ENCODE assay signal across 15 cellular contexts in the genomic region with DNA sequence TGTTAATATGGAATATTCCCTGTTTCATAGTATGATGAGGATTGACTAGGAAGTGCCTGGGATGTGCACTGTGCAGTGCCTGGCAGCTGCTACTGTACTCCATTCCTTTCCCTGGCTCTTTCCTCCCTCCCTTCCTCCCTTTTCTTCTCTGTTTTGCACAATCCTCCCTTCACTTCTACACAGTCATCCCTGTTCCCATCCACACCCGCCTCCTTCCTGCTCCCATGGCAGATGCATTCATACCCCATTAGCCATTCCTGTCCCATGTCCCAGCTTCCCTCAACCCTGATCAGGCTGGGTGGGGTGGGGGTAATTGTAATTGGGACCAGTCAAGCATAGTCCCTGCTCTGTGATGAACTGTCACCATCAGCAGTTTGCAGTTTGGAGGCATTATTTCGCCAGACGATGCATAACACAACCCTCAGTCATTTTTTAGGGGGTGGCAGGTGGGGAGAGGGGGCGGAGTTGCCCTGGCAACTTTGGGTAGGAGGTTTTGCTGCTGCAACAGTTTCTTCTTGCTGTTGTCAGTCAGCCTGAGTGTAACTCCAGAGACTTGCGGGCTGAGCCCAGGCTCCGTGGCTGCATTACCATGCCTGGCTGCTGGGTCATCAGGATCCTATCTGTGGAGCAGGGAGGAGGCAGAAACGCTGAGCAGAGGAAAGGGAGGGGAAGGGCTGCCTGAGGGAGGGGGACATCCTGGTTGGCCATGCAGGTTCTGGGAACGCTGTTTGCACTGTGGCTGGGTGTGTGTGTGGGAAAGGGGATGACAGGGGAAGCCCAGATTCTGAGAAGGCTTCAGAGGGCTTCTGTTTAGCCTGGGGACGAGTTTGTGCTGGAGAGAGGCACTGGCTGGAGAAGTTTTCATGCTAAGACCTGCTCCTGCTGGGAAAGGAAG. TPM values are rescaled to one million over a fixed set of nuclear protein-coding genes. Genes with fewer than 3 reads are reported as not detected.
DNase-seq lines count a peak whose midpoint lies in the region; ATAC-seq and TF ChIP-seq lines count a peak whose summit lies in the region.
"Had no signal": no experiment of that assay in that cellular context is flagged by ENCODE, and none has a peak within 500 bp of the region (broad histone marks: within the 10 kb centered on the region; RNA-seq: fewer than 3 reads in every experiment).

No MANE protein-coding gene starts in this region.

- H3K4me1 ChIP-seq in hepatocyte (ENCODE audit: insufficient read depth): peaks cover 3% of the 10 kb centered on the region
- H3K4me1 ChIP-seq: lower lobe of right lung had no signal

- WGBS in hepatocyte (ENCODE audit: low lambda C conversion rate, missing lambda C conversion rate): 64% methylated on average over 7 of the region's 9 CpGs

- no peak overlapping the region for H2AFZ ChIP-seq in hepatocyte
- H2AFZ ChIP-seq: PC-9 had no signal

- H3K27ac ChIP-seq in hepatocyte: no peak overlapping the region
- H3K27ac ChIP-seq: lower lobe of right lung, PC-9 had no signal

- H3K36me3 ChIP-seq in hepatocyte (replicated peaks; ENCODE audit: insufficient read depth, low read depth): no peaks in the 10 kb centered on the region
- H3K36me3 ChIP-seq: lower lobe of right lung had no signal

- ATAC-seq in HG03045 (IDR thresholded peaks at IDR 0.05; ENCODE audit: unreplicated experiment) (no peak), GM19023 (IDR thresholded peaks at IDR 0.05; ENCODE audit: unreplicated experiment) (no peak), HG03432 (IDR thresholded peaks at IDR 0.05; ENCODE audit: unreplicated experiment) (no peak)
- ATAC-seq: lower lobe of right lung had no signal

- DNase-seq in GM03348 (ENCODE audit: low spot score) (peak; percentile 50), amniotic epithelial cell (ENCODE audit: low read depth) (peak; percentile 71), hepatocyte (ENCODE audit: low spot score) (peak; percentile 33), posterior cingulate gyrus (peak in 8 of 10 donors; percentile 47 to 93 (median 64)), NCI-H345 (lab: John Stamatoyannopoulos, UW) (no peak)
- DNase-seq: activated CD4-positive, alpha-beta T cell treated with anti-CD3 and anti-CD28 coated beads for 48 hours; lower lobe of right lung; PC-9; stimulated activated CD4-positive, alpha-beta T cell treated with anti-CD3 and anti-CD28 coated beads, Interleukin-1b, Interleukin-23, amount 100 ng/mL, for 48 hours had no signal

- H3K9me3 ChIP-seq in hepatocyte (ENCODE audit: low read depth): no peaks in the 10 kb centered on the region
- H3K9me3 ChIP-seq: lower lobe of right lung had no signal

- intact Hi-C loops in posterior cingulate gyrus (cut with DNase I): no loop called here

- H4K20me1 ChIP-seq in hepatocyte (ENCODE audit: insufficient read depth, poor library complexity, severe bottlenecking): no peaks in the 10 kb centered on the region

- no peaks in the 10 kb centered on the region for H3K9me2 ChIP-seq in hepatocyte (replicated peaks; ENCODE audit: insufficient read depth)

- H3K79me2 ChIP-seq in hepatocyte: no peaks in the 10 kb centered on the region

- H3K4me2 ChIP-seq in hepatocyte: no peak overlapping the region
- H3K4me2 ChIP-seq: PC-9 had no signal

- H3K27me3 ChIP-seq in hepatocyte: no peaks in the 10 kb centered on the region

- TF ChIP-seq CTCF in hepatocyte (IDR thresholded peaks at IDR 0.05; ENCODE audit: poor library complexity): no peak

- no peak overlapping the region for H3K4me3 ChIP-seq in hepatocyte
- H3K4me3 ChIP-seq: lower lobe of right lung, PC-9 had no signal

RNA-seq across cellular contexts. Expression of gene KRT84, which starts 4.1 kb away (rescaled TPM):
- not detected in 2 replicates for total RNA-seq in hepatocyte
- not detected in 2 replicates for polyA plus RNA-seq in hepatocyte
- total RNA-seq: activated T-helper 1 cell treated with anti-CD3 and anti-CD28 coated beads, Interleukin-12 subunit alpha, Interleukin-12 subunit beta, Interleukin-2, Interleukin-4 antibody, amounts not matched to agents 30 ng/mL and 10 ng/mL and 1 ng/mL, durations not matched to agents 14 hours and 24 hours and 36 hours; endothelial cell of umbilical vein; HT1080; lower lobe of right lung; PC-9 had no signal
- polyA plus RNA-seq: endothelial cell of umbilical vein had no signal

RNA-seq across cellular contexts. Expression of gene KRT82, which starts 16.6 kb away (rescaled TPM):
- total RNA-seq in hepatocyte: not detected in 2 replicates
- polyA plus RNA-seq in hepatocyte: not detected in 2 replicates
- total RNA-seq: activated T-helper 1 cell treated with anti-CD3 and anti-CD28 coated beads, Interleukin-12 subunit alpha, Interleukin-12 subunit beta, Interleukin-2, Interleukin-4 antibody, amounts not matched to agents 30 ng/mL and 10 ng/mL and 1 ng/mL, durations not matched to agents 14 hours and 24 hours and 36 hours; endothelial cell of umbilical vein; HT1080; lower lobe of right lung; PC-9 had no signal
- polyA plus RNA-seq: endothelial cell of umbilical vein had no signal

RNA-seq across cellular contexts. Expression of gene KRT85, which starts 22.3 kb away (rescaled TPM):
- not detected in 2 replicates for total RNA-seq in hepatocyte
- not detected in 2 replicates for polyA plus RNA-seq in hepatocyte
- total RNA-seq: activated T-helper 1 cell treated with anti-CD3 and anti-CD28 coated beads, Interleukin-12 subunit alpha, Interleukin-12 subunit beta, Interleukin-2, Interleukin-4 antibody, amounts not matched to agents 30 ng/mL and 10 ng/mL and 1 ng/mL, durations not matched to agents 14 hours and 24 hours and 36 hours; endothelial cell of umbilical vein; HT1080; lower lobe of right lung; PC-9 had no signal
- polyA plus RNA-seq: endothelial cell of umbilical vein had no signal

RNA-seq across cellular contexts. Expression of gene KRT75, which starts 44.6 kb away (rescaled TPM):
- not detected in 2 replicates for total RNA-seq in hepatocyte
- not detected in 2 replicates for polyA plus RNA-seq in hepatocyte
- total RNA-seq: activated T-helper 1 cell treated with anti-CD3 and anti-CD28 coated beads, Interleukin-12 subunit alpha, Interleukin-12 subunit beta, Interleukin-2, Interleukin-4 antibody, amounts not matched to agents 30 ng/mL and 10 ng/mL and 1 ng/mL, durations not matched to agents 14 hours and 24 hours and 36 hours; endothelial cell of umbilical vein; HT1080; lower lobe of right lung; PC-9 had no signal
- polyA plus RNA-seq: endothelial cell of umbilical vein had no signal
